1 cellular context compared by ENCODE assay signal in the genomic region with DNA sequence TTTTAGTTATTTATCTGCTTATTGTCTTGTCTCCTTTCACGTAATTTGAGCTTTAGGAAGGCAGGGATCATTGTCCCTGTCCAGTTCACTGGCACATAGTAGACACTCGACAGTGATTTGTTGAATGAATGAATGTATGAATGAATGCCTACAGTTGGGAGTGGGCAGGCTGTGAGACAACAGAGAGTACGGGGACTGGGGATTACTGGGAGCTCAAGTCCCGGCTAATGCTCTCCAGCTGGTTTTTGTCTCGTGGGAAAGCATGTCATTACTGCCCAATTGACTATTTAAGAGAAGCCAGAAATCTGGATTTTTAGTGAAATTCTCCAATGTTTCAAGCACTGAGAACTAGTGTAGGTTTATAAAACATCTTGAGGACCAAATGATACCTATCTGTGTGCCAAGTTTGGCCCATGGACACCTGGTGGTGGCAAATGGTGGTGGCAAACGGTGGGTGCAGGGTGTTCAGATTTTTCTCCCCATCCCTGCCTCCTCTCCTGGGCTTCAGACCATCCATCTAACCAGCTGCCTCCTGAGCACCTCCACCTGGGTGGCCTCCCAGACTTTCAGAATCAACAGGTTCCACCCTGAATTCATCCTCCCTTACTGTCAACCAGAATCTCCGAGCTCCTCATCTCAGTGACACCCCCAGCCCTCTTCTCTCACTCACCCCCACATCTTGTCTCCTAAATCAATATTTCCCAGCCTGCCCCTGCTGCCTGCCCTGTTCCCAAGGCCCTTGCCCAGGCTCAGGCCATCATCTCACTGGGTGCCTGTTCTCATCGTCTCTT.
TF ChIP-seq lines count a peak whose summit lies in the region.

No MANE protein-coding gene starts in this region.

TF ChIP-seq in HepG2, 621 proteins besides CTCF, POLR2A, EP300 and RAD21:
- TF ChIP-seq RNF2 (conservative IDR thresholded peaks at IDR 0.05; ENCODE audit: low read depth) (no peak), ZNF501 (CRISPR knock-in tag; IDR thresholded peaks at IDR 0.05) (0 out of 2 replicates have a peak, but pooled peaks have one; percentile 6), ZFX (CRISPR knock-in tag; IDR thresholded peaks at IDR 0.05; ENCODE audit: low read depth) (0 out of 2 replicates have a peak, but pooled peaks have one; percentile 1), ZNF121 (CRISPR knock-in tag; IDR thresholded peaks at IDR 0.05) (peak; percentile 7; the same call in 1 of the 2 replicates)
- TF ChIP-seq, protein P1, sequence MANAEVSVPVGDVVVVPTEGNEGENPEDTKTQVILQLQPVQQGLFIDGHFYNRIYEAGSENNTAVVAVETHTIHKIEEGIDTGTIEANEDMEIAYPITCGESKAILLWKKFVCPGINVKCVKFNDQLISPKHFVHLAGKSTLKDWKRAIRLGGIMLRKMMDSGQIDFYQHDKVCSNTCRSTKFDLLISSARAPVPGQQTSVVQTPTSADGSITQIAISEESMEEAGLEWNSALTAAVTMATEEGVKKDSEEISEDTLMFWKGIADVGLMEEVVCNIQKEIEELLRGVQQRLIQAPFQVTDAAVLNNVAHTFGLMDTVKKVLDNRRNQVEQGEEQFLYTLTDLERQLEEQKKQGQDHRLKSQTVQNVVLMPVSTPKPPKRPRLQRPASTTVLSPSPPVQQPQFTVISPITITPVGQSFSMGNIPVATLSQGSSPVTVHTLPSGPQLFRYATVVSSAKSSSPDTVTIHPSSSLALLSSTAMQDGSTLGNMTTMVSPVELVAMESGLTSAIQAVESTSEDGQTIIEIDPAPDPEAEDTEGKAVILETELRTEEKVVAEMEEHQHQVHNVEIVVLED (CRISPR knock-in tag; IDR thresholded peaks at IDR 0.05; ENCODE audit: borderline replicate concordance), result no peak
- TF ChIP-seq, protein P2, sequence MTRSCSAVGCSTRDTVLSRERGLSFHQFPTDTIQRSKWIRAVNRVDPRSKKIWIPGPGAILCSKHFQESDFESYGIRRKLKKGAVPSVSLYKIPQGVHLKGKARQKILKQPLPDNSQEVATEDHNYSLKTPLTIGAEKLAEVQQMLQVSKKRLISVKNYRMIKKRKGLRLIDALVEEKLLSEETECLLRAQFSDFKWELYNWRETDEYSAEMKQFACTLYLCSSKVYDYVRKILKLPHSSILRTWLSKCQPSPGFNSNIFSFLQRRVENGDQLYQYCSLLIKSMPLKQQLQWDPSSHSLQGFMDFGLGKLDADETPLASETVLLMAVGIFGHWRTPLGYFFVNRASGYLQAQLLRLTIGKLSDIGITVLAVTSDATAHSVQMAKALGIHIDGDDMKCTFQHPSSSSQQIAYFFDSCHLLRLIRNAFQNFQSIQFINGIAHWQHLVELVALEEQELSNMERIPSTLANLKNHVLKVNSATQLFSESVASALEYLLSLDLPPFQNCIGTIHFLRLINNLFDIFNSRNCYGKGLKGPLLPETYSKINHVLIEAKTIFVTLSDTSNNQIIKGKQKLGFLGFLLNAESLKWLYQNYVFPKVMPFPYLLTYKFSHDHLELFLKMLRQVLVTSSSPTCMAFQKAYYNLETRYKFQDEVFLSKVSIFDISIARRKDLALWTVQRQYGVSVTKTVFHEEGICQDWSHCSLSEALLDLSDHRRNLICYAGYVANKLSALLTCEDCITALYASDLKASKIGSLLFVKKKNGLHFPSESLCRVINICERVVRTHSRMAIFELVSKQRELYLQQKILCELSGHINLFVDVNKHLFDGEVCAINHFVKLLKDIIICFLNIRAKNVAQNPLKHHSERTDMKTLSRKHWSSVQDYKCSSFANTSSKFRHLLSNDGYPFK (CRISPR knock-in tag; IDR thresholded peaks at IDR 0.05; ENCODE audit: borderline replicate concordance), result no peak
TF ChIP-seq in HepG2: peak in this region for 3.
